Comparison of ENCODE assay signal across 1 cellular context in genomic region chr1:173868266-173869107, GRCh38.
TF ChIP-seq lines count a peak whose summit lies in the region.

ZBTB37 (plus strand) TSS chr1:173868380; CDS start chr1:173870226, 1,846 bp downstream.

TF ChIP-seq in K562, 482 proteins besides CTCF, POLR2A, EP300 and RAD21 (continued from another document):
- no peak for TF ChIP-seq CEBPG (CRISPR knock-in tag; IDR thresholded peaks at IDR 0.05)
- no peak for TF ChIP-seq CEBPG (tag; conservative IDR thresholded peaks at IDR 0.05 in 1 of 2, IDR thresholded peaks at IDR 0.05 in 1 of 2)
- TF ChIP-seq, protein P1, sequence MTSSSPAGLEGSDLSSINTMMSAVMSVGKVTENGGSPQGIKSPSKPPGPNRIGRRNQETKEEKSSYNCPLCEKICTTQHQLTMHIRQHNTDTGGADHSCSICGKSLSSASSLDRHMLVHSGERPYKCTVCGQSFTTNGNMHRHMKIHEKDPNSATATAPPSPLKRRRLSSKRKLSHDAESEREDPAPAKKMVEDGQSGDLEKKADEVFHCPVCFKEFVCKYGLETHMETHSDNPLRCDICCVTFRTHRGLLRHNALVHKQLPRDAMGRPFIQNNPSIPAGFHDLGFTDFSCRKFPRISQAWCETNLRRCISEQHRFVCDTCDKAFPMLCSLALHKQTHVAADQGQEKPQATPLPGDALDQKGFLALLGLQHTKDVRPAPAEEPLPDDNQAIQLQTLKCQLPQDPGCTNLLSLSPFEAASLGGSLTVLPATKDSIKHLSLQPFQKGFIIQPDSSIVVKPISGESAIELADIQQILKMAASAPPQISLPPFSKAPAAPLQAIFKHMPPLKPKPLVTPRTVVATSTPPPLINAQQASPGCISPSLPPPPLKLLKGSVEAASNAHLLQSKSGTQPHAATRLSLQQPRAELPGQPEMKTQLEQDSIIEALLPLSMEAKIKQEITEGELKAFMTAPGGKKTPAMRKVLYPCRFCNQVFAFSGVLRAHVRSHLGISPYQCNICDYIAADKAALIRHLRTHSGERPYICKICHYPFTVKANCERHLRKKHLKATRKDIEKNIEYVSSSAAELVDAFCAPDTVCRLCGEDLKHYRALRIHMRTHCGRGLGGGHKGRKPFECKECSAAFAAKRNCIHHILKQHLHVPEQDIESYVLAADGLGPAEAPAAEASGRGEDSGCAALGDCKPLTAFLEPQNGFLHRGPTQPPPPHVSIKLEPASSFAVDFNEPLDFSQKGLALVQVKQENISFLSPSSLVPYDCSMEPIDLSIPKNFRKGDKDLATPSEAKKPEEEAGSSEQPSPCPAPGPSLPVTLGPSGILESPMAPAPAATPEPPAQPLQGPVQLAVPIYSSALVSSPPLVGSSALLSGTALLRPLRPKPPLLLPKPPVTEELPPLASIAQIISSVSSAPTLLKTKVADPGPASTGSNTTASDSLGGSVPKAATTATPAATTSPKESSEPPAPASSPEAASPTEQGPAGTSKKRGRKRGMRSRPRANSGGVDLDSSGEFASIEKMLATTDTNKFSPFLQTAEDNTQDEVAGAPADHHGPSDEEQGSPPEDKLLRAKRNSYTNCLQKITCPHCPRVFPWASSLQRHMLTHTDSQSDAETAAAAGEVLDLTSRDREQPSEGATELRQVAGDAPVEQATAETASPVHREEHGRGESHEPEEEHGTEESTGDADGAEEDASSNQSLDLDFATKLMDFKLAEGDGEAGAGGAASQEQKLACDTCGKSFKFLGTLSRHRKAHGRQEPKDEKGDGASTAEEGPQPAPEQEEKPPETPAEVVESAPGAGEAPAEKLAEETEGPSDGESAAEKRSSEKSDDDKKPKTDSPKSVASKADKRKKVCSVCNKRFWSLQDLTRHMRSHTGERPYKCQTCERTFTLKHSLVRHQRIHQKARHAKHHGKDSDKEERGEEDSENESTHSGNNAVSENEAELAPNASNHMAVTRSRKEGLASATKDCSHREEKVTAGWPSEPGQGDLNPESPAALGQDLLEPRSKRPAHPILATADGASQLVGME (CRISPR knock-in tag; IDR thresholded peaks at IDR 0.05) = peak; percentile 70
- TF ChIP-seq CSDE1 (IDR thresholded peaks at IDR 0.05) = no peak
- TF ChIP-seq MEF2A (IDR thresholded peaks at IDR 0.05; ENCODE audit: control insufficient read depth, low read depth, low read length) = no peak
- no peak; the same call in 1 of the 2 replicates for TF ChIP-seq HNRNPL (IDR thresholded peaks at IDR 0.05; ENCODE audit: low read depth, low read length)
- TF ChIP-seq, protein P2, sequence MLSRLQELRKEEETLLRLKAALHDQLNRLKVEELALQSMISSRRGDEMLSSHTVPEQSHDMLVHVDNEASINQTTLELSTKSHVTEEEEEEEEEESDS (CRISPR knock-in tag; IDR thresholded peaks at IDR 0.05) = no peak
- no peak for TF ChIP-seq ZNF140 (CRISPR knock-in tag; IDR thresholded peaks at IDR 0.05)
- no peak for TF ChIP-seq ATF1 (CRISPR knock-in tag; IDR thresholded peaks at IDR 0.05)
- no peak for TF ChIP-seq ATF1 (tag; IDR thresholded peaks at IDR 0.05)
- peak; percentile 79 for TF ChIP-seq PHF20 (IDR thresholded peaks at IDR 0.05; ENCODE audit: partially characterized antibody)
- TF ChIP-seq, protein P3, sequence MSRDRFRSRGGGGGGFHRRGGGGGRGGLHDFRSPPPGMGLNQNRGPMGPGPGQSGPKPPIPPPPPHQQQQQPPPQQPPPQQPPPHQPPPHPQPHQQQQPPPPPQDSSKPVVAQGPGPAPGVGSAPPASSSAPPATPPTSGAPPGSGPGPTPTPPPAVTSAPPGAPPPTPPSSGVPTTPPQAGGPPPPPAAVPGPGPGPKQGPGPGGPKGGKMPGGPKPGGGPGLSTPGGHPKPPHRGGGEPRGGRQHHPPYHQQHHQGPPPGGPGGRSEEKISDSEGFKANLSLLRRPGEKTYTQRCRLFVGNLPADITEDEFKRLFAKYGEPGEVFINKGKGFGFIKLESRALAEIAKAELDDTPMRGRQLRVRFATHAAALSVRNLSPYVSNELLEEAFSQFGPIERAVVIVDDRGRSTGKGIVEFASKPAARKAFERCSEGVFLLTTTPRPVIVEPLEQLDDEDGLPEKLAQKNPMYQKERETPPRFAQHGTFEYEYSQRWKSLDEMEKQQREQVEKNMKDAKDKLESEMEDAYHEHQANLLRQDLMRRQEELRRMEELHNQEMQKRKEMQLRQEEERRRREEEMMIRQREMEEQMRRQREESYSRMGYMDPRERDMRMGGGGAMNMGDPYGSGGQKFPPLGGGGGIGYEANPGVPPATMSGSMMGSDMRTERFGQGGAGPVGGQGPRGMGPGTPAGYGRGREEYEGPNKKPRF (IDR thresholded peaks at IDR 0.05; ENCODE audit: low read depth, low read length) = no peak
- TF ChIP-seq GTF2F1 (IDR thresholded peaks at IDR 0.05; ENCODE audit: low read depth, low read length) = no peak
- TF ChIP-seq, protein P4, sequence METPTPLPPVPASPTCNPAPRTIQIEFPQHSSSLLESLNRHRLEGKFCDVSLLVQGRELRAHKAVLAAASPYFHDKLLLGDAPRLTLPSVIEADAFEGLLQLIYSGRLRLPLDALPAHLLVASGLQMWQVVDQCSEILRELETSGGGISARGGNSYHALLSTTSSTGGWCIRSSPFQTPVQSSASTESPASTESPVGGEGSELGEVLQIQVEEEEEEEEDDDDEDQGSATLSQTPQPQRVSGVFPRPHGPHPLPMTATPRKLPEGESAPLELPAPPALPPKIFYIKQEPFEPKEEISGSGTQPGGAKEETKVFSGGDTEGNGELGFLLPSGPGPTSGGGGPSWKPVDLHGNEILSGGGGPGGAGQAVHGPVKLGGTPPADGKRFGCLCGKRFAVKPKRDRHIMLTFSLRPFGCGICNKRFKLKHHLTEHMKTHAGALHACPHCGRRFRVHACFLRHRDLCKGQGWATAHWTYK (CRISPR knock-in tag; IDR thresholded peaks at IDR 0.05) = peak; percentile 46; the same call in 1 of the 2 replicates
